9 cellular contexts compared by ENCODE assay signal in genomic region chr12:96210376-96211055, GRCh38. TPM values are rescaled to one million over a fixed set of nuclear protein-coding genes. Genes with fewer than 3 reads are reported as not detected.
DNase-seq lines count a peak whose midpoint lies in the region; ATAC-seq, FAIRE-seq and TF ChIP-seq lines count a peak whose summit lies in the region.
"Had no signal": no experiment of that assay in that cellular context is flagged by ENCODE, and none has a peak within 500 bp of the region (broad histone marks: within the 10 kb centered on the region; RNA-seq: fewer than 3 reads in every experiment).

No MANE protein-coding gene starts in this region.

- TF ChIP-seq CTCF in endothelial cell (IDR thresholded peaks at IDR 0.05; ENCODE audit: unreplicated experiment) (no peak), right lobe of liver (IDR thresholded peaks at IDR 0.05) (no peak)

- no peaks in the 10 kb centered on the region for H3K9me3 Mint-ChIP-seq in endothelial cell (ENCODE audit: unreplicated experiment)

- no peak overlapping the region for H2AFZ ChIP-seq in GM23248

- H3K27ac ChIP-seq in GM23248: no peak overlapping the region
- no peak overlapping the region for H3K27ac ChIP-seq in right lobe of liver

- peaks cover 35% of the 10 kb centered on the region for H3F3A ChIP-seq in GM23248 (ENCODE audit: insufficient read depth)

- H3K79me2 ChIP-seq in GM23248 (ENCODE audit: insufficient read depth): peaks cover 100% of the 10 kb centered on the region

- no peak overlapping the region for H3K4me3 ChIP-seq in GM23248
- H3K4me3 ChIP-seq in right lobe of liver: no peak overlapping the region

- H3K9ac ChIP-seq in GM23248: no peak overlapping the region

- ATAC-seq in right lobe of liver: no peak

- peaks cover 89% of the 10 kb centered on the region for H3K4me1 Mint-ChIP-seq in endothelial cell (ENCODE audit: unreplicated experiment)

- no peak overlapping the region for H3K4me2 ChIP-seq in GM23248 (ENCODE audit: unreplicated experiment)

- FAIRE-seq in GM12891 (lab: Jason Lieb, UNC): peak; percentile 82

- DNase-seq in GM12891 (ENCODE audit: insufficient read length, low spot score) (no peak), endothelial cell (ENCODE audit: low spot score) (no peak), SKM-1 treated with dmso at 0.1 percent for 144 hours (lab: John Stamatoyannopoulos, UW; ENCODE audit: unreplicated experiment) (no peak), GM23248 (no peak), right lobe of liver (no peak), NCI-H748 (lab: John Stamatoyannopoulos, UW; ENCODE audit: unreplicated experiment) (no peak)
- DNase-seq in activated CD4-positive, alpha-beta T cell treated with anti-CD3 and anti-CD28 coated beads, Interleukin-2, amount 50 U/mL, for 4 hours: peak; percentile 24 to 41
- peak; percentile 45 to 53 for DNase-seq in stimulated activated CD4-positive, alpha-beta T cell treated with anti-CD3 and anti-CD28 coated beads, Interleukin-2, amount 100 ng/mL, for 24 hours
- DNase-seq: SHP77 had no signal

- no peaks in the 10 kb centered on the region for H3K36me3 ChIP-seq in GM23248 (ENCODE audit: low read depth)
- H3K36me3 ChIP-seq in right lobe of liver: no peaks in the 10 kb centered on the region

- TF ChIP-seq POLR2A in GM12891 (IDR thresholded peaks at IDR 0.05; ENCODE audit: low read depth, low read length) (no peak), right lobe of liver (IDR thresholded peaks at IDR 0.05) (no peak)

- H3K4me1 ChIP-seq in GM23248 (ENCODE audit: insufficient read depth) (peaks cover 35% of the 10 kb centered on the region), right lobe of liver (peaks cover 0 to 5% (median 0%) of the 10 kb centered on the region in 4 donors)

- no peaks in the 10 kb centered on the region for H3K27me3 ChIP-seq in GM23248 (replicated peaks; ENCODE audit: insufficient read depth)
- no peaks in the 10 kb centered on the region for H3K27me3 ChIP-seq in right lobe of liver

- intact Hi-C loops in right lobe of liver (cut with DNase I): loop anchor here in 1 of 2 donors (10.0 kb wide), 1 partner anchor 146 kb away; no protein-coding TSS in a partner anchor

- peaks cover 57% of the 10 kb centered on the region for H3K36me3 Mint-ChIP-seq in endothelial cell (ENCODE audit: low read depth, unreplicated experiment)

- H3K27me3 Mint-ChIP-seq in endothelial cell (ENCODE audit: unreplicated experiment): peaks cover 36% of the 10 kb centered on the region

- WGBS in GM23248 (ENCODE audit: low coverage in 1 of 2, low lambda C conversion rate in 2 of 2, missing lambda C conversion rate in 2 of 2), 2 experiments: 85 to 91% methylated on average over 17 to 19 of the region's 19 CpGs
- WGBS in right lobe of liver (ENCODE audit: insufficient coverage, low coverage, low lambda C conversion rate, missing lambda C conversion rate): 52% methylated on average over 16 of the region's 19 CpGs

- H3K9me3 ChIP-seq in GM23248 (ENCODE audit: low read depth) (no peaks in the 10 kb centered on the region), right lobe of liver (no peaks in the 10 kb centered on the region)

- H3K9me2 ChIP-seq in GM23248 (ENCODE audit: insufficient read depth): no peaks in the 10 kb centered on the region

- in situ Hi-C loops in GM23248 (cut with MboI): loop anchor here (5.0 to 25.0 kb wide), 2 partner anchors 143 to 302 kb away; no protein-coding TSS in a partner anchor

- peak overlapping the region; percentile 98 for H3K27ac Mint-ChIP-seq in endothelial cell (ENCODE audit: unreplicated experiment)

- no peaks in the 10 kb centered on the region for H4K20me1 ChIP-seq in GM23248 (ENCODE audit: insufficient read depth)

- H3K4me3 Mint-ChIP-seq in endothelial cell (ENCODE audit: unreplicated experiment): peak overlapping the region; percentile 84

TF ChIP-seq in GM12891, 5 proteins besides CTCF, POLR2A, EP300 and RAD21:
- no peak for TF ChIP-seq PAX5 (IDR thresholded peaks at IDR 0.05; ENCODE audit: insufficient read depth, low read length, severe bottlenecking)
- no peak for TF ChIP-seq SPI1 (IDR thresholded peaks at IDR 0.05; ENCODE audit: low read depth, low read length)
- no peak for TF ChIP-seq TAF1 (IDR thresholded peaks at IDR 0.05; ENCODE audit: low read depth, low read length)
- no peak for TF ChIP-seq POU2F2 (IDR thresholded peaks at IDR 0.05; ENCODE audit: low read depth, low read length)
- TF ChIP-seq POLR2AphosphoS5 (IDR thresholded peaks at IDR 0.05; ENCODE audit: low read depth, low read length): no peak

RNA-seq across cellular contexts. Expression of gene ELK3, which starts 16.3 kb away (rescaled TPM):
- 0.65 TPM for polyA plus RNA-seq in GM12891 (2012; ENCODE audit: low read depth, missing spikeins)
- 294 TPM for total RNA-seq in endothelial cell (ENCODE audit: unreplicated experiment)
- total RNA-seq in GM23248 (2014; rRNA removed; shearing (Covaris generic)): 27.1 and 31.9 TPM in 2 replicates
- 48.9 and 51.9 TPM in 2 replicates for polyA plus RNA-seq in GM23248 (2016; fragmentation: Nextera tagmentation; extraction: Ambion mirVana)
- 10 to 100 TPM in 1 of 6 experiments, 1 to 10 TPM in 5; 5.3 to 11.2 (median 5.8) TPM for total RNA-seq in right lobe of liver

Comparison
In these comparisons a context has a peak if more than half of its experiments do, and no peak if none do; other contexts are left out.
1. DNase-seq: peak in activated CD4-positive, alpha-beta T cell treated with anti-CD3 and anti-CD28 coated beads, Interleukin-2, amount 50 U/mL, for 4 hours (2 of 2) and stimulated activated CD4-positive, alpha-beta T cell treated with anti-CD3 and anti-CD28 coated beads, Interleukin-2, amount 100 ng/mL, for 24 hours (2 of 2); none in GM12891 (single experiment), endothelial cell (single experiment), SKM-1 treated with dmso at 0.1 percent for 144 hours (single experiment), GM23248 (single experiment), right lobe of liver (0 of 3) and NCI-H748 (single experiment).